In genomic region chr21:43809853-43810504, GRCh38 we compare ENCODE assay signal across 11 cellular contexts. TPM values are rescaled to one million over a fixed set of nuclear protein-coding genes. Genes with fewer than 3 reads are reported as not detected.
A peak's percentile ranks its signal among the peaks of the same experiment; 100 is the strongest.
DNase-seq lines count a peak whose midpoint lies in the region; ATAC-seq, FAIRE-seq and TF ChIP-seq lines count a peak whose summit lies in the region.
"Had no signal": no experiment of that assay in that cellular context is flagged by ENCODE, and none has a peak within 500 bp of the region (broad histone marks: within the 10 kb centered on the region; RNA-seq: fewer than 3 reads in every experiment).

No MANE protein-coding gene starts in this region.

- no TSS peak for BruUV-seq in Panc1 (replicated peaks; lab: Mats Ljungman, UMichigan)

- H3K79me2 ChIP-seq in DOHH2 (ENCODE audit: control insufficient read depth, low read length) = peaks cover 40% of the 10 kb centered on the region

- peak overlapping the region; percentile 92 for H3K4me2 ChIP-seq in DOHH2 (ENCODE audit: low read length)

- ATAC-seq in Panc1 (peak; percentile 11; the same call in 1 of the 2 replicates), GM18867 (IDR thresholded peaks at IDR 0.05; ENCODE audit: unreplicated experiment) (no peak)

- H3K9me2 ChIP-seq in DOHH2 (replicated peaks; ENCODE audit: control insufficient read depth, low read length) = no peaks in the 10 kb centered on the region

- CTCF ChIA-PET in Panc1 (lab: Charles Lee) = interaction anchor here (0.8 kb wide), 1 partner anchor 16 kb away, joined by 3 read pairs; no protein-coding TSS in a partner anchor

- in situ Hi-C loops in Panc1 (cut with HindIII; ENCODE audit: low pct_unique_long_range_greater_than_20kb, low sequenced_read_pairs) = no loop called here

- H3K4me3 ChIP-seq in DOHH2 (ENCODE audit: low read length) (peak overlapping the region; percentile 73), Panc1 (ENCODE audit: low read depth in 2 of 2, low read length in 2 of 2) (no peak overlapping the region), kidney (ENCODE audit: low read length in 2 of 2) (no peak overlapping the region), sigmoid colon (no peak overlapping the region)

- 49 to 77% methylated on average over 26 of the region's 26 CpGs for WGBS in sigmoid colon, 2 donors

- intact Hi-C loops in Panc1 (cut with micrococcal nuclease; ENCODE audit: unreplicated experiment) = no loop called here
- intact Hi-C loops in kidney (cut with DNase I) = no loop called here
- intact Hi-C loops in sigmoid colon (cut with DNase I) = loop anchor here (1.0 kb wide), 1 partner anchor 165 kb away; no protein-coding TSS in a partner anchor

- peak; percentile 15 for DNase-seq in DMS53 (lab: John Stamatoyannopoulos, UW)
- DNase-seq in DMS53 treated with DMSO at 0.1 percent for 48 hours (lab: John Stamatoyannopoulos, UW; ENCODE audit: unreplicated experiment) = no peak
- no peak for DNase-seq in Panc1 (ENCODE audit: low read depth, low spot score)
- DNase-seq in kidney = peak; percentile 73
- no peak for DNase-seq in sigmoid colon
- DNase-seq in stimulated activated CD4-positive, alpha-beta T cell treated with anti-CD3 and anti-CD28 coated beads, Interleukin-15, amount 100 ng/mL, for 24 hours = no peak

- TF ChIP-seq EP300 in sigmoid colon (IDR thresholded peaks at IDR 0.05) = no peak

- H4K20me1 ChIP-seq in DOHH2 (ENCODE audit: control insufficient read depth, insufficient read depth, low read depth, low read length) = peaks cover 9% of the 10 kb centered on the region; the same call in 1 of the 2 replicates

- TF ChIP-seq CTCF in DOHH2 (IDR thresholded peaks at IDR 0.05; ENCODE audit: low read depth, low read length, poor library complexity, severe bottlenecking) (no peak), Panc1 (IDR thresholded peaks at IDR 0.05) (no peak), kidney (IDR thresholded peaks at IDR 0.05; ENCODE audit: borderline replicate concordance, extremely low read depth, insufficient read depth) (no peak), sigmoid colon (IDR thresholded peaks at IDR 0.05) (no peak)

- peaks cover 19% of the 10 kb centered on the region for H3F3A ChIP-seq in DOHH2 (ENCODE audit: control insufficient read depth, insufficient read depth)

- H3K9me3 ChIP-seq in DOHH2 (ENCODE audit: control insufficient read depth, insufficient read depth, low read length) (no peaks in the 10 kb centered on the region), Panc1 (ENCODE audit: control insufficient read depth, insufficient read depth, low read depth, low read length) (no peaks in the 10 kb centered on the region), kidney (ENCODE audit: control insufficient read depth in 1 of 2, low read length in 2 of 2) (no peaks in the 10 kb centered on the region), sigmoid colon (no peaks in the 10 kb centered on the region)

- TF ChIP-seq POLR2A in sigmoid colon (IDR thresholded peaks at IDR 0.05) = no peak

- H3K27me3 ChIP-seq in DOHH2 (ENCODE audit: control insufficient read depth, low read length) (no peaks in the 10 kb centered on the region), Panc1 (ENCODE audit: control insufficient read depth, insufficient read depth, low read length) (no peaks in the 10 kb centered on the region), sigmoid colon (peaks cover 0 to 6% (median 0%) of the 10 kb centered on the region in 3 donors)

- no peak for FAIRE-seq in kidney (lab: Jason Lieb, UNC)
- FAIRE-seq: H54, HTR-8/SVneo had no signal

- H3K27ac ChIP-seq in DOHH2 (ENCODE audit: low read depth, low read length) (peak overlapping the region; percentile 73), Panc1 (ENCODE audit: low read length) (no peak overlapping the region), kidney (ENCODE audit: low read depth in 2 of 2, low read length in 2 of 2) (no peak overlapping the region), sigmoid colon (no peak overlapping the region)
- H3K27ac ChIP-seq: 22Rv1 had no signal

- H3K9ac ChIP-seq in kidney (ENCODE audit: low read length in 2 of 2) = no peak overlapping the region

- peaks cover 63% of the 10 kb centered on the region for H3K4me1 ChIP-seq in DOHH2 (ENCODE audit: control insufficient read depth, low read length)
- peaks cover 18% of the 10 kb centered on the region for H3K4me1 ChIP-seq in Panc1 (ENCODE audit: control insufficient read depth, insufficient read depth, low read length)
- peaks cover 0 to 9% of the 10 kb centered on the region in 2 donors for H3K4me1 ChIP-seq in kidney (ENCODE audit: control insufficient read depth in 1 of 2, insufficient read depth in 1 of 2, low read depth in 1 of 2, low read length in 2 of 2)
- H3K4me1 ChIP-seq in sigmoid colon = peaks cover 0 to 10% (median 9%) of the 10 kb centered on the region in 4 donors

- H3K36me3 ChIP-seq in DOHH2 (ENCODE audit: control insufficient read depth, low read length) (peaks cover 26% of the 10 kb centered on the region), Panc1 (ENCODE audit: control insufficient read depth, insufficient read depth, low read length) (no peaks in the 10 kb centered on the region), kidney (ENCODE audit: control insufficient read depth in 1 of 2, insufficient read depth in 2 of 2, low read length in 2 of 2) (no peaks in the 10 kb centered on the region), sigmoid colon (no peaks in the 10 kb centered on the region)

- POLR2A ChIA-PET in Panc1 (lab: Charles Lee) = no interaction called here

RNA-seq across cellular contexts. Expression of gene RRP1, which starts 20.6 kb away (rescaled TPM):
- total RNA-seq in Panc1 (2021; ENCODE audit: unreplicated experiment) (41.8 TPM), kidney (18.7 TPM), sigmoid colon (10 to 100 TPM; 10.3 to 16.1 (median 11.8) TPM)
- polyA plus RNA-seq in Panc1 (2012; ENCODE audit: insufficient read length) = 45.9 TPM
- polyA plus RNA-seq in kidney (ENCODE audit: insufficient read depth, low read depth, low replicate concordance) (12.9 TPM), sigmoid colon (10 to 100 TPM in 1 of 3 donors, 1 to 10 TPM in 2; 3.9 to 16.2 (median 5.4) TPM)

RNA-seq across cellular contexts. Expression of gene CSTB, which starts 33.9 kb away (rescaled TPM):
- total RNA-seq in Panc1 (2021; ENCODE audit: unreplicated experiment) (72.5 TPM), kidney (74.5 TPM), sigmoid colon (1 to 10 TPM; 7.1 to 9.7 (median 7.8) TPM)
- 127 TPM for polyA plus RNA-seq in Panc1 (2012; ENCODE audit: insufficient read length)
- polyA plus RNA-seq in kidney (ENCODE audit: insufficient read depth, low read depth, low replicate concordance) (97.8 TPM), sigmoid colon (100 to 1,000 TPM in 2 of 3 donors, 10 to 100 TPM in 1; 76.0 to 167 (median 101) TPM)

RNA-seq across cellular contexts. Expression of gene AGPAT3, which starts 55.0 kb away (rescaled TPM):
- total RNA-seq in Panc1 (2021; ENCODE audit: unreplicated experiment) (40.1 TPM), kidney (86.2 TPM), sigmoid colon (10 to 100 TPM; 18.9 to 26.6 (median 19.8) TPM)
- 43.7 TPM for polyA plus RNA-seq in Panc1 (2012; ENCODE audit: insufficient read length)
- polyA plus RNA-seq in kidney (ENCODE audit: insufficient read depth, low read depth, low replicate concordance) (40.3 TPM), sigmoid colon (10 to 100 TPM; 14.4 to 48.5 (median 33.3) TPM)

Comparison
In these comparisons a context has a peak if more than half of its experiments do, and no peak if none do; other contexts are left out.
1. DNase-seq: peak in DMS53 (single experiment) and kidney (single experiment); none in DMS53 treated with DMSO at 0.1 percent for 48 hours (single experiment), Panc1 (single experiment), sigmoid colon (single experiment) and stimulated activated CD4-positive, alpha-beta T cell treated with anti-CD3 and anti-CD28 coated beads, Interleukin-15, amount 100 ng/mL, for 24 hours (single experiment).